Comparison of ENCODE assay signal across 8 cellular contexts in genomic region chr4:145881991-145882390, GRCh38.
DNase-seq lines count a peak whose midpoint lies in the region; ATAC-seq lines count a peak whose summit lies in the region.
"Had no signal": no experiment of that assay in that cellular context is flagged by ENCODE, and none has a peak within 500 bp of the region (broad histone marks: within the 10 kb centered on the region; RNA-seq: fewer than 3 reads in every experiment).

No MANE protein-coding gene starts in this region.

- DNase-seq in cerebellar cortex (ENCODE audit: low spot score), result peak; percentile 64
- peak in 9 of 49 donors; percentile 12 to 49 (median 24) for DNase-seq in substantia nigra (lab: John Stamatoyannopoulos, UW)
- no peak for DNase-seq in dedifferentiated amniotic fluid mesenchymal stem cell (ENCODE audit: extremely low spot score)
- no peak for DNase-seq in KG1 (lab: John Stamatoyannopoulos, UW)
- DNase-seq in NCI-H446 (lab: John Stamatoyannopoulos, UW), result no peak
- DNase-seq: IMR-90 had no signal

- H3K27ac ChIP-seq in substantia nigra (ENCODE audit: low read depth, low read length, poor library complexity, severe bottlenecking), result peak overlapping the region; percentile 93

- ATAC-seq in GM21528 (IDR thresholded peaks at IDR 0.05; ENCODE audit: low FRiP score, unreplicated experiment) (peak; percentile 66), HG03571 (IDR thresholded peaks at IDR 0.05; ENCODE audit: unreplicated experiment) (peak; percentile 54)
